1 cellular context compared by ENCODE assay signal in genomic region chr19:2523630-2524311, GRCh38.
TF ChIP-seq lines count a peak whose summit lies in the region.

No MANE protein-coding gene starts in this region.

TF ChIP-seq in A549, 52 proteins besides CTCF, POLR2A, EP300 and RAD21 (continued from another document):
- TF ChIP-seq HES2 (IDR thresholded peaks at IDR 0.05) (no peak), CHD4 (IDR thresholded peaks at IDR 0.05; ENCODE audit: borderline replicate concordance) (no peak), PHF8 (IDR thresholded peaks at IDR 0.05; ENCODE audit: borderline replicate concordance, low read depth) (no peak), ESRRA (IDR thresholded peaks at IDR 0.05; ENCODE audit: borderline replicate concordance, low read length) (no peak), EHF (CRISPR knock-in tag; IDR thresholded peaks at IDR 0.05) (no peak), TFCP2L1 (CRISPR knock-in tag; IDR thresholded peaks at IDR 0.05) (no peak), HMGXB4 (CRISPR knock-in tag; IDR thresholded peaks at IDR 0.05; ENCODE audit: borderline replicate concordance) (no peak), RFX5 (IDR thresholded peaks at IDR 0.05) (no peak), RARB (CRISPR knock-in tag; IDR thresholded peaks at IDR 0.05) (no peak), POLR2AphosphoS2 (conservative IDR thresholded peaks at IDR 0.05; ENCODE audit: low read length) (no peak), MYC (IDR thresholded peaks at IDR 0.05; ENCODE audit: borderline replicate concordance, low read length) (no peak), KDM5A (IDR thresholded peaks at IDR 0.05) (no peak), MAZ (IDR thresholded peaks at IDR 0.05; ENCODE audit: borderline replicate concordance, low read depth, low read length) (no peak), EHMT2 (IDR thresholded peaks at IDR 0.05; ENCODE audit: low read depth) (no peak), HDAC2 (IDR thresholded peaks at IDR 0.05) (no peak)
TF ChIP-seq in A549: peak in this region for 0.
